13 cellular contexts compared by ENCODE assay signal in the genomic region with DNA sequence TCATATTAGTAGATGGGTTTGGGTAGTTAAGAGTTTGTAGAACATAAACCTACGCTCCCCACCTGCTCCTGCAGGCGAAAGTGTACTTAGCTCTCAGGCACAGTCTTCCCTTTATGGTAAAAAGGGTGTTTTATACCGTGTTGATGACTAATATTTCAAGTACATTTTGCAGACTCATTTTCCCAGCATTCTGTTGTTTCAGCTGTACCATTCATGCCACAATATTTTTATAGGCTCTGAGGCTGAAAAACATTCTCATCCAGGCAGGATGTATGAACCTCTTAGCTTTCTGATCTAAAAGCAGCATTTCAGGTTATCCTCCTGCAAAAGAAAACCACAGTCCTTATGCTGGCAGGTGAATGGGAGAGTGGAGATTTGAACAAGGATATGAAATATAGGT.
A peak's percentile ranks its signal among the peaks of the same experiment; 100 is the strongest.
DNase-seq lines count a peak whose midpoint lies in the region; ATAC-seq and TF ChIP-seq lines count a peak whose summit lies in the region.
"Had no signal": no experiment of that assay in that cellular context is flagged by ENCODE, and none has a peak within 500 bp of the region (broad histone marks: within the 10 kb centered on the region; RNA-seq: fewer than 3 reads in every experiment).

No MANE protein-coding gene starts in this region.

- intact Hi-C loops in activated CD4-positive, alpha-beta memory T cell treated with anti-CD3 and anti-CD28 coated beads for 36 hours (cut with micrococcal nuclease) = no loop called here

- H3K27ac Mint-ChIP-seq in activated CD4-positive, alpha-beta memory T cell treated with anti-CD3 and anti-CD28 coated beads for 36 hours = no peak overlapping the region
- no peak overlapping the region for H3K27ac Mint-ChIP-seq in stimulated activated memory B cell treated with anti-CD40 and anti-IgM and Interleukin-4, amounts not matched to agents 10 μg/mL and 1 μg/mL and 100 μg/mL, for 72 hours
- H3K27ac Mint-ChIP-seq: activated naive CD4-positive, alpha-beta T cell treated with anti-CD3 and anti-CD28 coated beads, Interleukin-2, amount 50 U/mL, for 24 hours; naive thymus-derived CD4-positive, alpha-beta T cell had no signal

- H3K36me3 Mint-ChIP-seq in activated CD4-positive, alpha-beta memory T cell treated with anti-CD3 and anti-CD28 coated beads for 36 hours = no peaks in the 10 kb centered on the region
- H3K36me3 Mint-ChIP-seq in stimulated activated memory B cell treated with anti-CD40 and anti-IgM and Interleukin-4, amounts not matched to agents 10 μg/mL and 1 μg/mL and 100 μg/mL, for 72 hours = no peaks in the 10 kb centered on the region
- H3K36me3 Mint-ChIP-seq: activated naive CD4-positive, alpha-beta T cell treated with anti-CD3 and anti-CD28 coated beads, Interleukin-2, amount 50 U/mL, for 24 hours had no signal

- TF ChIP-seq CTCF in choroid plexus epithelial cell (conservative IDR thresholded peaks at IDR 0.05; ENCODE audit: low read depth, low read length) = no peak

- no peak overlapping the region for H3K4me3 Mint-ChIP-seq in activated CD4-positive, alpha-beta memory T cell treated with anti-CD3 and anti-CD28 coated beads for 36 hours
- H3K4me3 Mint-ChIP-seq in stimulated activated memory B cell treated with anti-CD40 and anti-IgM and Interleukin-4, amounts not matched to agents 10 μg/mL and 1 μg/mL and 100 μg/mL, for 72 hours = no peak overlapping the region
- H3K4me3 Mint-ChIP-seq: activated naive CD4-positive, alpha-beta T cell treated with anti-CD3 and anti-CD28 coated beads, Interleukin-2, amount 50 U/mL, for 24 hours; naive thymus-derived CD4-positive, alpha-beta T cell had no signal

- ATAC-seq in stimulated activated memory B cell treated with anti-CD40 and anti-IgM and Interleukin-4, amounts not matched to agents 10 μg/mL and 1 μg/mL and 100 μg/mL, for 72 hours = no peak
- ATAC-seq: left lung; naive thymus-derived CD4-positive, alpha-beta T cell had no signal

- H3K4me1 Mint-ChIP-seq in activated CD4-positive, alpha-beta memory T cell treated with anti-CD3 and anti-CD28 coated beads for 36 hours (ENCODE audit: low read depth) = no peaks in the 10 kb centered on the region
- no peaks in the 10 kb centered on the region for H3K4me1 Mint-ChIP-seq in stimulated activated memory B cell treated with anti-CD40 and anti-IgM and Interleukin-4, amounts not matched to agents 10 μg/mL and 1 μg/mL and 100 μg/mL, for 72 hours
- H3K4me1 Mint-ChIP-seq: activated naive CD4-positive, alpha-beta T cell treated with anti-CD3 and anti-CD28 coated beads, Interleukin-2, amount 50 U/mL, for 24 hours; naive thymus-derived CD4-positive, alpha-beta T cell had no signal

- CTCF ChIA-PET in activated CD4-positive, alpha-beta memory T cell treated with anti-CD3 and anti-CD28 coated beads for 36 hours (lab: Charles Lee) = no interaction called here

- POLR2A ChIA-PET in activated CD4-positive, alpha-beta memory T cell treated with anti-CD3 and anti-CD28 coated beads for 36 hours (lab: Charles Lee) = no interaction called here

- DNase-seq in GM04504 (ENCODE audit: low read depth) (peak; percentile 13), NCI-H774 (lab: John Stamatoyannopoulos, UW) (peak; percentile 64), choroid plexus epithelial cell (ENCODE audit: low read depth) (peak; percentile 73), renal cortical epithelial cell (ENCODE audit: low read depth) (peak; percentile 65)
- no peak for DNase-seq in activated CD4-positive, alpha-beta memory T cell treated with anti-CD3 and anti-CD28 coated beads for 36 hours
- no peak for DNase-seq in stimulated activated naive CD4-positive, alpha-beta T cell treated with Interleukin-2 at 50 U/mL for 16 hours (lab: John Stamatoyannopoulos, UW)
- DNase-seq: left lung; naive thymus-derived CD4-positive, alpha-beta T cell; NCI-H1092; NCI-H524 treated with DMSO at 0.1 percent for 48 hours had no signal

- no peaks in the 10 kb centered on the region for H3K27me3 Mint-ChIP-seq in activated CD4-positive, alpha-beta memory T cell treated with anti-CD3 and anti-CD28 coated beads for 36 hours
- H3K27me3 Mint-ChIP-seq in stimulated activated memory B cell treated with anti-CD40 and anti-IgM and Interleukin-4, amounts not matched to agents 10 μg/mL and 1 μg/mL and 100 μg/mL, for 72 hours = no peaks in the 10 kb centered on the region
- H3K27me3 Mint-ChIP-seq: activated naive CD4-positive, alpha-beta T cell treated with anti-CD3 and anti-CD28 coated beads, Interleukin-2, amount 50 U/mL, for 24 hours had no signal

- peaks cover 5% of the 10 kb centered on the region for H3K9me3 Mint-ChIP-seq in activated CD4-positive, alpha-beta memory T cell treated with anti-CD3 and anti-CD28 coated beads for 36 hours
- H3K9me3 Mint-ChIP-seq in stimulated activated memory B cell treated with anti-CD40 and anti-IgM and Interleukin-4, amounts not matched to agents 10 μg/mL and 1 μg/mL and 100 μg/mL, for 72 hours = peaks cover 2% of the 10 kb centered on the region
- H3K9me3 Mint-ChIP-seq: activated naive CD4-positive, alpha-beta T cell treated with anti-CD3 and anti-CD28 coated beads, Interleukin-2, amount 50 U/mL, for 24 hours had no signal

- no peak overlapping the region for H3K4me3 ChIP-seq in choroid plexus epithelial cell (ENCODE audit: low read depth, low read length)
- H3K4me3 ChIP-seq: left lung, thoracic aorta had no signal

Comparison
In these comparisons a context has a peak if more than half of its experiments do, and no peak if none do; other contexts are left out.
1. DNase-seq: peak in GM04504 (single experiment), NCI-H774 (single experiment), choroid plexus epithelial cell (single experiment) and renal cortical epithelial cell (single experiment); none in activated CD4-positive, alpha-beta memory T cell treated with anti-CD3 and anti-CD28 coated beads for 36 hours (single experiment) and stimulated activated naive CD4-positive, alpha-beta T cell treated with Interleukin-2 at 50 U/mL for 16 hours (single experiment).